ENCODE assay signal across 26 cellular contexts in genomic region chr6:99270852-99271251, GRCh38.
"Had no signal": no experiment of that assay in that cellular context is flagged by ENCODE, and none has a peak within 500 bp of the region (broad histone marks: within the 10 kb centered on the region; RNA-seq: fewer than 3 reads in every experiment).

No MANE protein-coding gene starts in this region.

- H3K27ac Mint-ChIP-seq: activated CD4-positive, alpha-beta memory T cell treated with anti-CD3 and anti-CD28 coated beads for 36 hours; activated CD4-positive, alpha-beta T cell treated with anti-CD3 and anti-CD28 coated beads, Interleukin-2, amount 10 ng/mL, durations not matched to agents 24 days and 14 days; activated naive CD8-positive, alpha-beta T cell treated with anti-CD3 and anti-CD28 coated beads, Interleukin-2, amount 50 U/mL, for 24 hours; activated T-cell treated with anti-CD3 and anti-CD28 coated beads, Interleukin-2, amount 50 U/mL, for 24 hours; stimulated activated naive B cell treated with anti-CD40 and anti-IgM and Interleukin-4, amounts not matched to agents 10 μg/mL and 1 μg/mL and 100 μg/mL, for 72 hours had no signal

- ATAC-seq: activated naive CD8-positive, alpha-beta T cell treated with anti-CD3 and anti-CD28 coated beads, Interleukin-2, amount 50 U/mL, for 24 hours; gastrocnemius medialis; left ventricle myocardium superior; mucosa of descending colon; stimulated activated naive B cell treated with anti-CD40 and anti-IgM and Interleukin-4, amounts not matched to agents 10 μg/mL and 1 μg/mL and 100 μg/mL, for 72 hours had no signal

- H3K27ac ChIP-seq: gastrocnemius medialis, neutrophil, prostate gland, sigmoid colon, tibial nerve had no signal

- H3K9me3 ChIP-seq: gastrocnemius medialis, mucosa of descending colon, neutrophil, prostate gland, sigmoid colon, tibial nerve had no signal

- H3K36me3 ChIP-seq: gastrocnemius medialis, neutrophil, prostate gland, sigmoid colon, tibial nerve had no signal

- FAIRE-seq: bronchial epithelial cell, colon, endometrium had no signal

- H3K4me1 Mint-ChIP-seq: activated CD4-positive, alpha-beta T cell treated with anti-CD3 and anti-CD28 coated beads, Interleukin-2, amount 10 ng/mL, durations not matched to agents 24 days and 14 days; activated naive CD4-positive, alpha-beta T cell treated with anti-CD3 and anti-CD28 coated beads, Interleukin-2, amount 50 U/mL, for 24 hours; activated naive CD8-positive, alpha-beta T cell treated with anti-CD3 and anti-CD28 coated beads, Interleukin-2, amount 50 U/mL, for 24 hours; stimulated activated naive B cell treated with anti-CD40 and anti-IgM and Interleukin-4, amounts not matched to agents 10 μg/mL and 1 μg/mL and 100 μg/mL, for 72 hours had no signal

- H3K27me3 ChIP-seq: gastrocnemius medialis, neutrophil, sigmoid colon, tibial nerve had no signal

- H3K4me3 Mint-ChIP-seq: activated CD4-positive, alpha-beta memory T cell treated with anti-CD3 and anti-CD28 coated beads for 36 hours; activated CD4-positive, alpha-beta T cell treated with anti-CD3 and anti-CD28 coated beads, Interleukin-2, amount 10 ng/mL, durations not matched to agents 24 days and 14 days; activated naive CD4-positive, alpha-beta T cell treated with anti-CD3 and anti-CD28 coated beads, Interleukin-2, amount 50 U/mL, for 24 hours; activated naive CD8-positive, alpha-beta T cell treated with anti-CD3 and anti-CD28 coated beads, Interleukin-2, amount 50 U/mL, for 24 hours; activated T-cell treated with anti-CD3 and anti-CD28 coated beads, Interleukin-2, amount 50 U/mL, for 24 hours; nephron; stimulated activated naive B cell treated with anti-CD40 and anti-IgM and Interleukin-4, amounts not matched to agents 10 μg/mL and 1 μg/mL and 100 μg/mL, for 72 hours had no signal

- H3K27me3 Mint-ChIP-seq: activated CD4-positive, alpha-beta T cell treated with anti-CD3 and anti-CD28 coated beads, Interleukin-2, amount 10 ng/mL, durations not matched to agents 24 days and 14 days had no signal

- H3K9me3 Mint-ChIP-seq: activated CD4-positive, alpha-beta T cell treated with anti-CD3 and anti-CD28 coated beads, Interleukin-2, amount 10 ng/mL, durations not matched to agents 24 days and 14 days; activated naive CD4-positive, alpha-beta T cell treated with anti-CD3 and anti-CD28 coated beads, Interleukin-2, amount 50 U/mL, for 24 hours; activated naive CD8-positive, alpha-beta T cell treated with anti-CD3 and anti-CD28 coated beads, Interleukin-2, amount 50 U/mL, for 24 hours; activated T-cell treated with anti-CD3 and anti-CD28 coated beads, Interleukin-2, amount 50 U/mL, for 24 hours; nephron had no signal

- H3K4me1 ChIP-seq: gastrocnemius medialis, prostate gland, tibial nerve had no signal

- DNase-seq: activated CD4-positive, alpha-beta memory T cell treated with anti-CD3 and anti-CD28 coated beads for 36 hours; activated CD4-positive, alpha-beta T cell treated with anti-CD3 and anti-CD28 coated beads, Interleukin-2, amount 10 ng/mL, durations not matched to agents 24 days and 14 days; activated CD4-positive, CD25-positive, alpha-beta regulatory T cell treated with anti-CD3 and anti-CD28 coated beads, Interleukin-2, amount 50 U/mL, for 72 hours; activated CD8-positive, alpha-beta memory T cell treated with anti-CD3 and anti-CD28 coated beads, Interleukin-2, amount 50 U/mL, for 48 hours; activated gamma-delta T cell; activated naive CD8-positive, alpha-beta T cell treated with anti-CD3 and anti-CD28 coated beads, Interleukin-2, amount 50 U/mL, for 24 hours; activated T-cell treated with anti-CD3 and anti-CD28 coated beads, Interleukin-2, amount 50 U/mL, for 24 hours; dermis blood vessel endothelial cell; effector CD4-positive, alpha-beta T cell; gastrocnemius medialis; glutamatergic neuron; left ventricle myocardium superior; sigmoid colon; stimulated activated CD4-positive, alpha-beta T cell treated with anti-CD3 and anti-CD28 coated beads, Interleukin-1b, Interleukin-23, amount 100 ng/mL, for 48 hours; stimulated activated naive B cell treated with anti-CD40 and anti-IgM and Interleukin-4, amounts not matched to agents 10 μg/mL and 1 μg/mL and 100 μg/mL, for 72 hours; T-helper 2 cell had no signal

- H3K4me3 ChIP-seq: gastrocnemius medialis, mucosa of descending colon, prostate gland, sigmoid colon, smooth muscle cell, tibial nerve had no signal

- H3K36me3 Mint-ChIP-seq: activated CD4-positive, alpha-beta memory T cell treated with anti-CD3 and anti-CD28 coated beads for 36 hours; activated naive CD4-positive, alpha-beta T cell treated with anti-CD3 and anti-CD28 coated beads, Interleukin-2, amount 50 U/mL, for 24 hours; stimulated activated naive B cell treated with anti-CD40 and anti-IgM and Interleukin-4, amounts not matched to agents 10 μg/mL and 1 μg/mL and 100 μg/mL, for 72 hours had no signal
